ENCODE assay signal across 1 cellular context in genomic region chr19:35416331-35416730, GRCh38.
TF ChIP-seq lines count a peak whose summit lies in the region.

No MANE protein-coding gene starts in this region.

TF ChIP-seq in H1, 55 proteins besides CTCF, POLR2A, EP300 and RAD21:
- no peak for TF ChIP-seq YY1 (IDR thresholded peaks at IDR 0.05; ENCODE audit: low read depth, low read length)
